9 cellular contexts compared by ENCODE assay signal in the genomic region with DNA sequence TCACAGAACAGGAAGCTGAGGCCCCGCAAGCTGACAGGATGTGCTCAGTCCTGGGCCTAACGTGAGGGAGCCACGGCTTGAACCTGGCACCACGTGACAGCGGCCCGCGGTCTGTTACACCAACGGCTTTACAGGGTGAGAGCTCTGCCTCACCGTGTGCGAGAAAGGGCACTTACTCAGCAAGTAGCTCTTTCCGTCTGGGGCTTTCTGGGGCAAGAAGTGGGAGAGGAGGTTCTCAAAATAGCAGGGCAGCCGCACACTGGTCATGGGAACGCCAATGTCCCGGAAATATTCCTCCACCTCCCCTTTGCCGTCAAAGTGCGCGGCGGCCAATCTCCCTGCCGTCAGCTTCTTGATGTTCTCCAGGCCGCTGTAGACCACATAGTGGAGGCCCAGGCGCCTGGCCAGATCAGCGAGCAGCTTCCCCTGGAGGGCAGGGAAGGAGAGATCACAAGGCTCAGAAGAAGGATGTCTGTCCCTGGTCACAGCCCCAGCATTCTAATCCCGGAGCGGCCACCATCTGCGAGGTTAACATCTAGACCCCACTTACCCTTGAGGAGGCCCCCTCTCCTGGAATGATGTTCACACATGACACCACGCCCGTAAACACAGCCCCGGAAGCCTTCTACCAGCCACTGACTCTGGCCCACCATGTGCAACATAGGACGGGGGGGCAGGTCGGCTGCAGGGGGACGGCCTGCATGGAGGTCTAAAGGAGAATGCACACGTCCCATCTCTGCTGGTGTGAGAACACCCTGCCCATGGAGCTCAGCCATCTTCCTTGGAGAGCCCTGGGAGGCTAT. TPM values are rescaled to one million over a fixed set of nuclear protein-coding genes. Genes with fewer than 3 reads are reported as not detected.
DNase-seq lines count a peak whose midpoint lies in the region; ATAC-seq and TF ChIP-seq lines count a peak whose summit lies in the region.
"Had no signal": no experiment of that assay in that cellular context is flagged by ENCODE, and none has a peak within 500 bp of the region (broad histone marks: within the 10 kb centered on the region; RNA-seq: fewer than 3 reads in every experiment).

No MANE protein-coding gene starts in this region.

- ATAC-seq in GM19351 (IDR thresholded peaks at IDR 0.05; ENCODE audit: unreplicated experiment) (no peak), GM21390 (IDR thresholded peaks at IDR 0.05; ENCODE audit: unreplicated experiment) (no peak)

- peak overlapping the region; percentile 81 for H3K27ac ChIP-seq in HL-60 (replicated peaks)
- H3K27ac ChIP-seq: KMS-11 had no signal

- no peak overlapping the region for H3K4me3 ChIP-seq in HL-60 (replicated peaks; ENCODE audit: insufficient read depth, low read length)
- no peak overlapping the region for H3K4me3 ChIP-seq in fibroblast of the aortic adventitia (ENCODE audit: low read depth, low read length)

- no peak for TF ChIP-seq CTCF in HL-60 (IDR thresholded peaks at IDR 0.05; ENCODE audit: insufficient read depth, low read length)
- TF ChIP-seq CTCF in fibroblast of the aortic adventitia (IDR thresholded peaks at IDR 0.05; ENCODE audit: insufficient read depth, low read length): no peak

- no peaks in the 10 kb centered on the region for H3K27me3 ChIP-seq in HL-60 (ENCODE audit: insufficient read depth, poor library complexity, severe bottlenecking)

- DNase-seq in HL-60 (ENCODE audit: low read depth in 1 of 2, low spot score in 1 of 2) (peak; percentile 90 to 91), fibroblast of the aortic adventitia (ENCODE audit: low read depth) (peak; percentile 35), NCI-H1105 treated with DMSO at 0.1 percent for 48 hours (lab: John Stamatoyannopoulos, UW) (no peak), GM19240 (ENCODE audit: insufficient read length, low spot score) (no peak)
- DNase-seq in activated CD8-positive, alpha-beta memory T cell treated with anti-CD3 and anti-CD28 coated beads, Interleukin-2, amount 50 U/mL, for 48 hours: peak; percentile 73
- peak; percentile 26 for DNase-seq in stimulated activated CD4-positive, alpha-beta T cell treated with anti-CD3 and anti-CD28 coated beads, Interleukin-2, amount 100 ng/mL, for 4 hours (ENCODE audit: low read depth)

RNA-seq across cellular contexts. Expression of gene NMRAL1, which starts 8.2 kb away (rescaled TPM):
- total RNA-seq in fibroblast of the aortic adventitia (ENCODE audit: low replicate concordance): 43.4 and 80.7 TPM in 2 replicates

RNA-seq across cellular contexts. Expression of gene HMOX2, which starts 10.0 kb away (rescaled TPM):
- total RNA-seq in fibroblast of the aortic adventitia (ENCODE audit: low replicate concordance): 24.8 and 30.5 TPM in 2 replicates

RNA-seq across cellular contexts. Expression of gene DNAJA3, which starts 40.5 kb away (rescaled TPM):
- 33.3 and 44.0 TPM in 2 replicates for total RNA-seq in fibroblast of the aortic adventitia (ENCODE audit: low replicate concordance)

RNA-seq across cellular contexts. Expression of gene CORO7, which starts 49.8 kb away (rescaled TPM):
- total RNA-seq in fibroblast of the aortic adventitia (ENCODE audit: low replicate concordance): 16.7 and 26.7 TPM in 2 replicates

Comparison
In these comparisons a context has a peak if more than half of its experiments do, and no peak if none do; other contexts are left out.
1. DNase-seq: peak in HL-60 (2 of 2), activated CD8-positive, alpha-beta memory T cell treated with anti-CD3 and anti-CD28 coated beads, Interleukin-2, amount 50 U/mL, for 48 hours (single experiment), fibroblast of the aortic adventitia (single experiment) and stimulated activated CD4-positive, alpha-beta T cell treated with anti-CD3 and anti-CD28 coated beads, Interleukin-2, amount 100 ng/mL, for 4 hours (single experiment); none in NCI-H1105 treated with DMSO at 0.1 percent for 48 hours (single experiment) and GM19240 (single experiment).